29 cellular contexts compared by ENCODE assay signal in genomic region chr9:36576866-36577265, GRCh38. TPM values are rescaled to one million over a fixed set of nuclear protein-coding genes. Genes with fewer than 3 reads are reported as not detected.
A peak's percentile ranks its signal among the peaks of the same experiment; 100 is the strongest.
DNase-seq lines count a peak whose midpoint lies in the region; ATAC-seq, FAIRE-seq and TF ChIP-seq lines count a peak whose summit lies in the region.
"Had no signal": no experiment of that assay in that cellular context is flagged by ENCODE, and none has a peak within 500 bp of the region (broad histone marks: within the 10 kb centered on the region; RNA-seq: fewer than 3 reads in every experiment).

No MANE protein-coding gene starts in this region.

- H3K27ac ChIP-seq in OCI-LY7 (ENCODE audit: low read depth, low read length, poor library complexity, severe bottlenecking) (no peak overlapping the region), A673 (ENCODE audit: low read depth, low read length, poor library complexity, severe bottlenecking) (no peak overlapping the region)
- H3K27ac ChIP-seq: KMS-11, prostate gland, upper lobe of right lung had no signal

- no peaks in the 10 kb centered on the region; the same call in 1 of the 2 replicates for H4K20me1 ChIP-seq in OCI-LY7 (ENCODE audit: insufficient read depth, low read length)

- H3K36me3 ChIP-seq in OCI-LY7 (ENCODE audit: insufficient read depth, low read length) (peaks cover 66% of the 10 kb centered on the region), A673 (ENCODE audit: insufficient read depth, low read length, poor library complexity, severe bottlenecking) (peaks cover 5% of the 10 kb centered on the region)
- H3K36me3 ChIP-seq: prostate gland, sigmoid colon, upper lobe of right lung had no signal

- H3K9me3 Mint-ChIP-seq in activated CD4-positive, alpha-beta T cell treated with anti-CD3 and anti-CD28 coated beads, Interleukin-2, amount 10 ng/mL, durations not matched to agents 24 days and 14 days = no peaks in the 10 kb centered on the region
- H3K9me3 Mint-ChIP-seq in stimulated activated effector memory CD8-positive, alpha-beta T cell treated with anti-CD3 and anti-CD28 coated beads, Interleukin-12 subunit alpha, Interleukin-12 subunit beta, amount 100 ng/mL, for 72 hours = no peaks in the 10 kb centered on the region
- H3K9me3 Mint-ChIP-seq: CD8-positive, alpha-beta memory T cell; memory B cell had no signal

- H3K4me1 ChIP-seq in OCI-LY7 (ENCODE audit: insufficient read depth, low read length, poor library complexity, severe bottlenecking) (peaks cover 36% of the 10 kb centered on the region), A673 (ENCODE audit: insufficient read depth, low read length, poor library complexity, severe bottlenecking) (peaks cover 11% of the 10 kb centered on the region)
- H3K4me1 ChIP-seq: prostate gland had no signal

- H3K4me3 ChIP-seq in OCI-LY7 (ENCODE audit: low read depth, low read length, poor library complexity, severe bottlenecking) (no peak overlapping the region), A673 (ENCODE audit: low read depth, low read length, poor library complexity, severe bottlenecking) (no peak overlapping the region)
- H3K4me3 ChIP-seq: A549, prostate gland, sigmoid colon, upper lobe of right lung had no signal

- H3K9me2 ChIP-seq in OCI-LY7 (ENCODE audit: insufficient read depth, low read length) = no peaks in the 10 kb centered on the region

- H3K27me3 Mint-ChIP-seq in activated CD4-positive, alpha-beta T cell treated with anti-CD3 and anti-CD28 coated beads, Interleukin-2, amount 10 ng/mL, durations not matched to agents 24 days and 14 days = no peaks in the 10 kb centered on the region
- H3K27me3 Mint-ChIP-seq: B cell, memory B cell had no signal

- H3K36me3 Mint-ChIP-seq in activated CD4-positive, alpha-beta T cell treated with anti-CD3 and anti-CD28 coated beads, Interleukin-2, amount 10 ng/mL, durations not matched to agents 24 days and 14 days (ENCODE audit: low read depth) = peaks cover 33% of the 10 kb centered on the region
- H3K36me3 Mint-ChIP-seq in stimulated activated effector memory CD8-positive, alpha-beta T cell treated with anti-CD3 and anti-CD28 coated beads, Interleukin-12 subunit alpha, Interleukin-12 subunit beta, amount 100 ng/mL, for 72 hours = peaks cover 44% of the 10 kb centered on the region
- H3K36me3 Mint-ChIP-seq: memory B cell had no signal

- no peaks in the 10 kb centered on the region for H3K9me3 ChIP-seq in OCI-LY7 (ENCODE audit: low read length)
- no peaks in the 10 kb centered on the region for H3K9me3 ChIP-seq in A673 (ENCODE audit: low read depth, low read length, poor library complexity, severe bottlenecking)
- H3K9me3 ChIP-seq: A549, prostate gland, sigmoid colon, upper lobe of right lung had no signal

- no peak for FAIRE-seq in urothelium cell line (lab: Jason Lieb, UNC)
- FAIRE-seq: A549, bronchial epithelial cell, colon, frontal cortex, H1, HTR-8/SVneo had no signal

- BruUV-seq in OCI-LY7 (replicated peaks; lab: Mats Ljungman, UMichigan) (no TSS peak), A673 (replicated peaks; lab: Mats Ljungman, UMichigan) (no TSS peak)

- POLR2A ChIA-PET in OCI-LY7 (lab: Charles Lee) (no interaction called here), A673 (lab: Charles Lee; ENCODE audit: low non-redundant PET) (no interaction called here)

- TF ChIP-seq CTCF in OCI-LY7 (conservative IDR thresholded peaks at IDR 0.05; ENCODE audit: low read length) (no peak), A673 (conservative IDR thresholded peaks at IDR 0.05; ENCODE audit: low read depth, low read length) (no peak)

- H3K27ac Mint-ChIP-seq in activated CD4-positive, alpha-beta T cell treated with anti-CD3 and anti-CD28 coated beads, Interleukin-2, amount 10 ng/mL, durations not matched to agents 24 days and 14 days = peak overlapping the region; percentile 23
- no peak overlapping the region for H3K27ac Mint-ChIP-seq in stimulated activated effector memory CD8-positive, alpha-beta T cell treated with anti-CD3 and anti-CD28 coated beads, Interleukin-12 subunit alpha, Interleukin-12 subunit beta, amount 100 ng/mL, for 72 hours
- H3K27ac Mint-ChIP-seq: B cell, memory B cell had no signal

- peak overlapping the region; percentile 29 for H3K4me3 Mint-ChIP-seq in activated CD4-positive, alpha-beta T cell treated with anti-CD3 and anti-CD28 coated beads, Interleukin-2, amount 10 ng/mL, durations not matched to agents 24 days and 14 days
- H3K4me3 Mint-ChIP-seq in stimulated activated effector memory CD8-positive, alpha-beta T cell treated with anti-CD3 and anti-CD28 coated beads, Interleukin-12 subunit alpha, Interleukin-12 subunit beta, amount 100 ng/mL, for 72 hours = peak overlapping the region; percentile 90
- H3K4me3 Mint-ChIP-seq: B cell, memory B cell had no signal

- H3K4me1 Mint-ChIP-seq in activated CD4-positive, alpha-beta T cell treated with anti-CD3 and anti-CD28 coated beads, Interleukin-2, amount 10 ng/mL, durations not matched to agents 24 days and 14 days = peaks cover 38% of the 10 kb centered on the region
- H3K4me1 Mint-ChIP-seq in stimulated activated effector memory CD8-positive, alpha-beta T cell treated with anti-CD3 and anti-CD28 coated beads, Interleukin-12 subunit alpha, Interleukin-12 subunit beta, amount 100 ng/mL, for 72 hours = peaks cover 32% of the 10 kb centered on the region

- no peaks in the 10 kb centered on the region for H3K27me3 ChIP-seq in A673 (replicated peaks; ENCODE audit: insufficient read depth, low read depth, low read length, poor library complexity)
- H3K27me3 ChIP-seq: sigmoid colon, upper lobe of right lung had no signal

- peak overlapping the region; percentile 28 for H3K4me2 ChIP-seq in OCI-LY7 (ENCODE audit: low read length)
- H3K4me2 ChIP-seq: KMS-11 had no signal

- CTCF ChIA-PET in OCI-LY7 (lab: Charles Lee; ENCODE audit: unreplicated experiment) (no interaction called here), A673 (lab: Charles Lee) (no interaction called here)

- DNase-seq in activated CD4-positive, alpha-beta T cell treated with anti-CD3 and anti-CD28 coated beads, Interleukin-2, amount 10 ng/mL, durations not matched to agents 24 days and 14 days = no peak
- DNase-seq in activated CD4-positive, alpha-beta T cell treated with anti-CD3 and anti-CD28 coated beads for 4 hours = no peak
- no peak for DNase-seq in OCI-LY7 (ENCODE audit: low spot score)
- peak; percentile 82 for DNase-seq in amniotic epithelial cell (ENCODE audit: low read depth)
- DNase-seq in stimulated activated effector memory CD8-positive, alpha-beta T cell treated with anti-CD3 and anti-CD28 coated beads, Interleukin-12 subunit alpha, Interleukin-12 subunit beta, amount 100 ng/mL, for 72 hours (ENCODE audit: low spot score in 2 of 2) = no peak
- no peak for DNase-seq in urothelium cell line (ENCODE audit: low spot score)
- DNase-seq in A673 (ENCODE audit: low spot score) = no peak
- DNase-seq: activated CD4-positive, alpha-beta T cell treated with anti-CD3 and anti-CD28 coated beads for 1 hour; activated effector memory CD4-positive, alpha-beta T cell treated with anti-CD3 and anti-CD28 coated beads, Interleukin-2, amount 50 U/mL, for 16 hours; CD8-positive, alpha-beta memory T cell; effector memory CD4-positive, alpha-beta T cell; GDM1; NCI-H187 treated with DMSO at 0.1 percent for 48 hours; NCI-H69; sigmoid colon; T1000 had no signal

- H3K79me2 ChIP-seq in OCI-LY7 (ENCODE audit: insufficient read depth, low read depth, low read length) = peaks cover 84% of the 10 kb centered on the region

- peak; percentile 54 for ATAC-seq in stimulated activated effector memory CD8-positive, alpha-beta T cell treated with anti-CD3 and anti-CD28 coated beads, Interleukin-12 subunit alpha, Interleukin-12 subunit beta, amount 100 ng/mL, for 72 hours
- ATAC-seq in HG03025 (IDR thresholded peaks at IDR 0.05; ENCODE audit: low FRiP score, unreplicated experiment) = no peak
- ATAC-seq: A549, esophagus mucosa, upper lobe of right lung had no signal

- H2AFZ ChIP-seq in OCI-LY7 (ENCODE audit: low read length) = no peak overlapping the region

- intact Hi-C loops in activated CD4-positive, alpha-beta T cell treated with anti-CD3 and anti-CD28 coated beads, Interleukin-2, amount 10 ng/mL, durations not matched to agents 24 days and 14 days (cut with micrococcal nuclease) = loop anchor here (10.0 kb wide), 1 partner anchor 362 kb away; no protein-coding TSS in a partner anchor
- intact Hi-C loops in OCI-LY7 (cut with micrococcal nuclease; ENCODE audit: unreplicated experiment) = loop anchor here (10.0 kb wide), 1 partner anchor 888 kb away; the partner anchor contains the start of gene ZBTB5
- intact Hi-C loops in A673 (cut with micrococcal nuclease; ENCODE audit: unreplicated experiment) = no loop called here

RNA-seq across cellular contexts. Expression of gene MELK, which starts 4.2 kb away (rescaled TPM):
- total RNA-seq in activated CD4-positive, alpha-beta T cell treated with anti-CD3 and anti-CD28 coated beads, Interleukin-2, amount 10 ng/mL, durations not matched to agents 24 days and 14 days = 54.2 and 57.0 TPM in 2 replicates
- total RNA-seq in OCI-LY7 (2014; rRNA removed; shearing (Covaris generic)) = 47.9 and 48.9 TPM in 2 replicates
- total RNA-seq in OCI-LY7 (2022) = 58.7 and 63.2 TPM in 2 replicates
- 80.9 and 87.8 TPM in 2 replicates for total RNA-seq in A673 (2021)
